In genomic region chr2:129791651-129792050, GRCh38 we compare ENCODE assay signal across 29 cellular contexts.
"Had no signal": no experiment of that assay in that cellular context is flagged by ENCODE, and none has a peak within 500 bp of the region (broad histone marks: within the 10 kb centered on the region; RNA-seq: fewer than 3 reads in every experiment).

No MANE protein-coding gene starts in this region.

- H3K4me1 ChIP-seq: heart left ventricle, left ventricle myocardium inferior, neural progenitor cell, suprapubic skin, tibial artery, upper lobe of right lung had no signal

- H3K27ac ChIP-seq: heart left ventricle, left ventricle myocardium inferior, neural progenitor cell, neutrophil, ovary, skin epidermis, suprapubic skin, thoracic aorta, tibial artery, upper lobe of right lung had no signal

- H3K27ac Mint-ChIP-seq: immature natural killer cell; naive thymus-derived CD4-positive, alpha-beta T cell; natural killer cell treated with Interleukin-12 subunit alpha and Interleukin-12 subunit beta and Interleukin-15 and Interleukin-18, amount 100 ng/mL, for 72 hours; neural progenitor cell; progenitor cell of endocrine pancreas; stimulated activated effector memory CD8-positive, alpha-beta T cell treated with anti-CD3 and anti-CD28 coated beads, Interleukin-12 subunit alpha, Interleukin-12 subunit beta, amount 100 ng/mL, for 72 hours; stimulated activated naive CD8-positive, alpha-beta T cell treated with anti-CD3 and anti-CD28 coated beads, Interleukin-15, Interleukin-2, amounts not matched to agents 100 ng/mL and 50 ng/mL, for 24 hours had no signal

- H3K27me3 ChIP-seq: heart left ventricle, neural progenitor cell, neutrophil, ovary, upper lobe of right lung had no signal

- H3K4me3 Mint-ChIP-seq: immature natural killer cell; naive thymus-derived CD4-positive, alpha-beta T cell; natural killer cell treated with Interleukin-12 subunit alpha and Interleukin-12 subunit beta and Interleukin-15 and Interleukin-18, amount 100 ng/mL, for 72 hours; neural progenitor cell; stimulated activated effector memory CD8-positive, alpha-beta T cell treated with anti-CD3 and anti-CD28 coated beads, Interleukin-12 subunit alpha, Interleukin-12 subunit beta, amount 100 ng/mL, for 72 hours; stimulated activated naive CD8-positive, alpha-beta T cell treated with anti-CD3 and anti-CD28 coated beads, Interleukin-15, Interleukin-2, amounts not matched to agents 100 ng/mL and 50 ng/mL, for 24 hours had no signal

- DNase-seq: heart left ventricle; immature natural killer cell; left ventricle myocardium inferior; mesendoderm; midbrain; mucosa of descending colon; naive thymus-derived CD4-positive, alpha-beta T cell; occipital lobe; ovary; right cardiac atrium; stimulated activated CD4-positive, alpha-beta T cell treated with anti-CD3 and anti-CD28 coated beads, Interleukin-12 subunit alpha, Interleukin-12 subunit beta, amount 100 ng/mL, for 4 hours; stimulated activated CD4-positive, alpha-beta T cell treated with anti-CD3 and anti-CD28 coated beads, Interleukin-15, amount 100 ng/mL, for 24 hours; stimulated activated CD4-positive, alpha-beta T cell treated with anti-CD3 and anti-CD28 coated beads, Interleukin-2, amount 100 ng/mL, for 24 hours; stimulated activated CD4-positive, alpha-beta T cell treated with anti-CD3 and anti-CD28 coated beads, Interleukin-4, amount 100 ng/mL, for 1 hour; stimulated activated naive CD4-positive, alpha-beta T cell; trophoblast cell; upper lobe of right lung had no signal

- H3K4me3 ChIP-seq: heart left ventricle, left ventricle myocardium inferior, lung, mucosa of descending colon, neural progenitor cell, ovary, skin epidermis, suprapubic skin, thoracic aorta, tibial artery, upper lobe of right lung had no signal

- H3K4me1 Mint-ChIP-seq: immature natural killer cell; naive thymus-derived CD4-positive, alpha-beta T cell; stimulated activated effector memory CD8-positive, alpha-beta T cell treated with anti-CD3 and anti-CD28 coated beads, Interleukin-12 subunit alpha, Interleukin-12 subunit beta, amount 100 ng/mL, for 72 hours had no signal

- ATAC-seq: heart left ventricle; mucosa of descending colon; naive thymus-derived CD4-positive, alpha-beta T cell; natural killer cell treated with Interleukin-12 subunit alpha and Interleukin-12 subunit beta and Interleukin-15 and Interleukin-18, amount 100 ng/mL, for 72 hours; right cardiac atrium; sciatic nerve; stimulated activated effector memory CD8-positive, alpha-beta T cell treated with anti-CD3 and anti-CD28 coated beads, Interleukin-12 subunit alpha, Interleukin-12 subunit beta, amount 100 ng/mL, for 72 hours; upper lobe of right lung had no signal

- H3K36me3 ChIP-seq: heart left ventricle, left ventricle myocardium inferior, neural progenitor cell, neutrophil, ovary, suprapubic skin, thoracic aorta, tibial artery, upper lobe of right lung had no signal

- H3K9me3 ChIP-seq: left ventricle myocardium inferior, mucosa of descending colon, neutrophil, ovary, suprapubic skin, thoracic aorta, tibial artery, upper lobe of right lung had no signal

- H3K27me3 Mint-ChIP-seq: stimulated activated naive CD8-positive, alpha-beta T cell treated with anti-CD3 and anti-CD28 coated beads, Interleukin-15, Interleukin-2, amounts not matched to agents 100 ng/mL and 50 ng/mL, for 24 hours had no signal

- H3K36me3 Mint-ChIP-seq: immature natural killer cell; naive thymus-derived CD4-positive, alpha-beta T cell; natural killer cell treated with Interleukin-12 subunit alpha and Interleukin-12 subunit beta and Interleukin-15 and Interleukin-18, amount 100 ng/mL, for 72 hours; neural progenitor cell; stimulated activated effector memory CD8-positive, alpha-beta T cell treated with anti-CD3 and anti-CD28 coated beads, Interleukin-12 subunit alpha, Interleukin-12 subunit beta, amount 100 ng/mL, for 72 hours had no signal

- H3K9me3 Mint-ChIP-seq: immature natural killer cell; natural killer cell treated with Interleukin-12 subunit alpha and Interleukin-12 subunit beta and Interleukin-15 and Interleukin-18, amount 100 ng/mL, for 72 hours; neural progenitor cell; stimulated activated effector memory CD8-positive, alpha-beta T cell treated with anti-CD3 and anti-CD28 coated beads, Interleukin-12 subunit alpha, Interleukin-12 subunit beta, amount 100 ng/mL, for 72 hours; stimulated activated naive CD8-positive, alpha-beta T cell treated with anti-CD3 and anti-CD28 coated beads, Interleukin-15, Interleukin-2, amounts not matched to agents 100 ng/mL and 50 ng/mL, for 24 hours had no signal
